In genomic region chr7:117946201-117946633, GRCh38 we compare ENCODE assay signal across 3 cellular contexts.
TF ChIP-seq lines count a peak whose summit lies in the region.

No MANE protein-coding gene starts in this region.

TF ChIP-seq in GM23338, 12 proteins besides CTCF, POLR2A, EP300 and RAD21:
- TF ChIP-seq EZH2 (IDR thresholded peaks at IDR 0.05; ENCODE audit: low read depth, unreplicated experiment) (no peak), NANOG (IDR thresholded peaks at IDR 0.05; ENCODE audit: borderline replicate concordance) (no peak), POLR2AphosphoS5 (IDR thresholded peaks at IDR 0.05; ENCODE audit: low read depth) (no peak), CREB1 (CRISPR knock-in tag; IDR thresholded peaks at IDR 0.05; ENCODE audit: low read depth) (no peak), STAT1 (IDR thresholded peaks at IDR 0.05; ENCODE audit: unreplicated experiment) (no peak), REST (IDR thresholded peaks at IDR 0.05; ENCODE audit: unreplicated experiment) (no peak), JUNB (IDR thresholded peaks at IDR 0.05; ENCODE audit: unreplicated experiment) (no peak), ETS1 (IDR thresholded peaks at IDR 0.05) (no peak), ZNF331 (CRISPR knock-in tag; IDR thresholded peaks at IDR 0.05; ENCODE audit: low read depth) (no peak)

TF ChIP-seq in endothelial cell of umbilical vein, 7 proteins besides CTCF, POLR2A, EP300 and RAD21:
- no peak for TF ChIP-seq FOS (IDR thresholded peaks at IDR 0.05; ENCODE audit: borderline replicate concordance, insufficient read depth, low read length)

TF ChIP-seq in SK-N-SH, 30 proteins besides CTCF, POLR2A, EP300 and RAD21:
- TF ChIP-seq FOSL2 (IDR thresholded peaks at IDR 0.05; ENCODE audit: borderline replicate concordance, low read depth): no peak
- no peak for TF ChIP-seq TEAD4 (IDR thresholded peaks at IDR 0.05; ENCODE audit: borderline replicate concordance, insufficient read depth)
- TF ChIP-seq ZBTB33 (IDR thresholded peaks at IDR 0.05; ENCODE audit: borderline replicate concordance, low read depth): no peak
- no peak for TF ChIP-seq CHD2 (IDR thresholded peaks at IDR 0.05; ENCODE audit: low read length, partially characterized antibody)
- no peak for TF ChIP-seq PBX3 (IDR thresholded peaks at IDR 0.05)
- no peak for TF ChIP-seq USF1 (IDR thresholded peaks at IDR 0.05; ENCODE audit: borderline replicate concordance, low read depth)
- TF ChIP-seq YY1 (IDR thresholded peaks at IDR 0.05; ENCODE audit: low read depth): no peak
- no peak for TF ChIP-seq TCF12 (IDR thresholded peaks at IDR 0.05)
- no peak for TF ChIP-seq POLR2AphosphoS5 (IDR thresholded peaks at IDR 0.05; ENCODE audit: low read depth, low read length)
- TF ChIP-seq MEF2A (IDR thresholded peaks at IDR 0.05; ENCODE audit: borderline replicate concordance, low read depth): no peak
- no peak for TF ChIP-seq REST (IDR thresholded peaks at IDR 0.05; ENCODE audit: low read depth, low read length)
- TF ChIP-seq GABPA (IDR thresholded peaks at IDR 0.05; ENCODE audit: low read depth): no peak
- no peak for TF ChIP-seq RXRA (IDR thresholded peaks at IDR 0.05; ENCODE audit: borderline replicate concordance, low read depth)
TF ChIP-seq in SK-N-SH: peak in this region for 0.
